In genomic region chr1:39413902-39414528, GRCh38 we compare ENCODE assay signal across 1 cellular context.
TF ChIP-seq lines count a peak whose summit lies in the region.

No MANE protein-coding gene starts in this region.

TF ChIP-seq in SK-N-SH treated with all-trans-retinoic acid at 6 μM for 48 hours, 23 proteins besides CTCF, POLR2A, EP300 and RAD21 (continued from another document):
- no peak for TF ChIP-seq CSRNP3 (CRISPR knock-in tag; IDR thresholded peaks at IDR 0.05)
- TF ChIP-seq TCF4 (CRISPR knock-in tag; IDR thresholded peaks at IDR 0.05; ENCODE audit: borderline replicate concordance) = no peak
- TF ChIP-seq POU6F1 (CRISPR knock-in tag; IDR thresholded peaks at IDR 0.05; ENCODE audit: borderline replicate concordance, low read depth) = no peak
- no peak for TF ChIP-seq PPARA (CRISPR knock-in tag; IDR thresholded peaks at IDR 0.05; ENCODE audit: borderline replicate concordance)
